In the genomic region with DNA sequence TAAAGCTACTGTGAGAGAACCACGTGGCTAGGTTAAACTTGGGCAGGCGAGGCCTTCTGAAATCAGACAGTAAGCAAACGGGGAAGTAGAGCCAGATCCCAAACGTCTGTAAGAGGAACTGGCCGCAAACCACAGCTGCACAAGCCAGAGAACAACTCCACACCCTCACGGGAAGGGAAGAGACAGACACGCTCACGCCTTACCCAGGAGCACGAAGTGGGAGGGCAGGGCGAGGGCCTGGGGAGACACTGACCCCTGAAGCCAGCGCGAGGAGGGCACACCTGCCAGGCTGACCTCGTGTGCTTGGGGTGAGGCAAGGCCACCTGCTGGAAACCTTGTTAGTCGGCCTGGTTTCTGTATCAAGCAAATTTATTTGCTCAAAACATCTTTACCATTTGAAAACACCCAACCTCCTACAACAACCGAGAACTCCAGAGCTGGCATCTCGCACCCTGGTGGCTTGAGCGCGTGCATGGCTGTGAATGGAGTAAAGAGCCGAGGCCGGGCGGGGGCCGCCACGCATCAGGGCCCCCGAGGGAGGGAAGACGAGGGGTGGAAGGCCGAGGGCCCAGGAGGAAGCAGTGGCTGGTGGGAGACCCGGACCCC, we compare ENCODE assay signal across 8 cellular contexts. TPM values are rescaled to one million over a fixed set of nuclear protein-coding genes. Genes with fewer than 3 reads are reported as not detected.
A peak's percentile ranks its signal among the peaks of the same experiment; 100 is the strongest.
DNase-seq lines count a peak whose midpoint lies in the region; ATAC-seq and TF ChIP-seq lines count a peak whose summit lies in the region.

No MANE protein-coding gene starts in this region.

- peak overlapping the region; percentile 84 to 96 for H3K27ac Mint-ChIP-seq in activated naive CD4-positive, alpha-beta T cell treated with anti-CD3 and anti-CD28 coated beads, Interleukin-2, amount 50 U/mL, for 72 hours
- no peak overlapping the region for H3K27ac Mint-ChIP-seq in mesothelial cell of epicardium

- DNase-seq in MM.1S (peak; percentile 53), lower lobe of right lung (peak; percentile 84), mesothelial cell of epicardium (ENCODE audit: low spot score in 2 of 2, unreplicated experiment in 2 of 2) (no peak), NCI-H69 (lab: John Stamatoyannopoulos, UW) (no peak), NCI-H345 (lab: John Stamatoyannopoulos, UW) (no peak)
- peak; percentile 33 to 68 for DNase-seq in activated naive CD4-positive, alpha-beta T cell treated with anti-CD3 and anti-CD28 coated beads, Interleukin-2, amount 50 U/mL, for 72 hours (ENCODE audit: low spot score in 2 of 2)

- no peaks in the 10 kb centered on the region for H3K4me1 Mint-ChIP-seq in mesothelial cell of epicardium

- no peaks in the 10 kb centered on the region for H3K9me3 Mint-ChIP-seq in activated naive CD4-positive, alpha-beta T cell treated with anti-CD3 and anti-CD28 coated beads, Interleukin-2, amount 50 U/mL, for 72 hours
- no peaks in the 10 kb centered on the region for H3K9me3 Mint-ChIP-seq in mesothelial cell of epicardium

- no peaks in the 10 kb centered on the region for H3K9me2 ChIP-seq in MM.1S (replicated peaks; ENCODE audit: insufficient read depth, low read length)

- H4K20me1 ChIP-seq in BLaER1 treated with 17β-estradiol and CSF1 and Interleukin-3, amounts not matched to agents 10 nM and 100 nM, result peaks cover 37 to 94% (median 87%) of the 10 kb centered on the region in 11 experiments
- H4K20me1 ChIP-seq in MM.1S (ENCODE audit: insufficient read depth, low read length), result 0 out of 2 replicates have a peak, but pooled peaks cover 7% of the 10 kb centered on the region

- intact Hi-C loops in lower lobe of right lung (cut with DNase I), result no loop called here

- TF ChIP-seq CTCF in MM.1S (IDR thresholded peaks at IDR 0.05; ENCODE audit: low read length), result peak; percentile 41
- no peak for TF ChIP-seq CTCF in lower lobe of right lung (IDR thresholded peaks at IDR 0.05)
- no peak for TF ChIP-seq CTCF in mesothelial cell of epicardium (IDR thresholded peaks at IDR 0.05; ENCODE audit: unreplicated experiment)

- ATAC-seq in activated naive CD4-positive, alpha-beta T cell treated with anti-CD3 and anti-CD28 coated beads, Interleukin-2, amount 50 U/mL, for 72 hours, result peak; percentile 17 to 45
- ATAC-seq in lower lobe of right lung (peak; percentile 50 to 63), GM21367 (IDR thresholded peaks at IDR 0.05; ENCODE audit: unreplicated experiment) (no peak)

- H2AFZ ChIP-seq in MM.1S (ENCODE audit: low read length), result no peak overlapping the region

- H3K79me2 ChIP-seq in MM.1S (ENCODE audit: low read length), result peaks cover 33% of the 10 kb centered on the region

- H3K27me3 Mint-ChIP-seq in mesothelial cell of epicardium (ENCODE audit: low read depth), result no peaks in the 10 kb centered on the region

- peak overlapping the region; percentile 78 to 93 (median 90) for H3K4me2 ChIP-seq in BLaER1 treated with 17β-estradiol and CSF1 and Interleukin-3, amounts not matched to agents 10 nM and 100 nM
- H3K4me2 ChIP-seq in MM.1S (ENCODE audit: low read depth, low read length), result no peak overlapping the region

- H3K4me3 ChIP-seq in BLaER1 treated with 17β-estradiol and CSF1 and Interleukin-3, amounts not matched to agents 10 nM and 100 nM, result peak overlapping the region in 9 of 10 experiments; percentile 2 to 44 (median 23); a peak in 8 of 20 replicates
- H3K4me3 ChIP-seq in MM.1S (ENCODE audit: low read length) (no peak overlapping the region), lower lobe of right lung (no peak overlapping the region)

- no peak overlapping the region for H3K4me3 Mint-ChIP-seq in mesothelial cell of epicardium

- no peaks in the 10 kb centered on the region for H3K9me3 ChIP-seq in BLaER1 treated with 17β-estradiol and CSF1 and Interleukin-3, amounts not matched to agents 10 nM and 100 nM (replicated peaks in 1 of 11)
- H3K9me3 ChIP-seq in MM.1S (replicated peaks; ENCODE audit: insufficient read depth, low read length) (no peaks in the 10 kb centered on the region), lower lobe of right lung (no peaks in the 10 kb centered on the region)

- H3K36me3 Mint-ChIP-seq in activated naive CD4-positive, alpha-beta T cell treated with anti-CD3 and anti-CD28 coated beads, Interleukin-2, amount 50 U/mL, for 72 hours, result peaks cover 0 to 9% of the 10 kb centered on the region in 2 donors
- peaks cover 5% of the 10 kb centered on the region for H3K36me3 Mint-ChIP-seq in mesothelial cell of epicardium

- H3K27me3 ChIP-seq in BLaER1 treated with 17β-estradiol and CSF1 and Interleukin-3, amounts not matched to agents 10 nM and 100 nM, result no peaks in the 10 kb centered on the region
- H3K27me3 ChIP-seq in MM.1S (replicated peaks; ENCODE audit: insufficient read depth, low read length), result no peaks in the 10 kb centered on the region
- no peaks in the 10 kb centered on the region for H3K27me3 ChIP-seq in lower lobe of right lung (ENCODE audit: low read depth)

- H3K36me3 ChIP-seq in BLaER1 treated with 17β-estradiol and CSF1 and Interleukin-3, amounts not matched to agents 10 nM and 100 nM, result peaks cover 78 to 91% (median 87%) of the 10 kb centered on the region in 11 experiments
- peaks cover 18% of the 10 kb centered on the region for H3K36me3 ChIP-seq in MM.1S (replicated peaks; ENCODE audit: insufficient read depth, low read length)
- peaks cover 96% of the 10 kb centered on the region for H3K36me3 ChIP-seq in lower lobe of right lung

- H3K4me1 ChIP-seq in BLaER1 treated with 17β-estradiol and CSF1 and Interleukin-3, amounts not matched to agents 10 nM and 100 nM, result peaks cover 42 to 97% (median 75%) of the 10 kb centered on the region in 10 experiments
- H3K4me1 ChIP-seq in MM.1S (ENCODE audit: low read length) (peaks cover 6% of the 10 kb centered on the region; the same call in 1 of the 2 replicates), lower lobe of right lung (peaks cover 28% of the 10 kb centered on the region)

- H3K27ac ChIP-seq in BLaER1 treated with 17β-estradiol and CSF1 and Interleukin-3, amounts not matched to agents 10 nM and 100 nM, result peak overlapping the region; percentile 72 to 86 (median 83)
- H3K27ac ChIP-seq in MM.1S (ENCODE audit: low read length) (peak overlapping the region; percentile 53; the same call in 1 of the 2 replicates), lower lobe of right lung (peak overlapping the region; percentile 74)

- peaks cover 48% of the 10 kb centered on the region for H3F3A ChIP-seq in MM.1S (ENCODE audit: insufficient read depth, low read length)

- peak overlapping the region; percentile 65 to 79 (median 73) for H3K9ac ChIP-seq in BLaER1 treated with 17β-estradiol and CSF1 and Interleukin-3, amounts not matched to agents 10 nM and 100 nM
- H3K9ac ChIP-seq in MM.1S (ENCODE audit: low read length), result no peak overlapping the region

RNA-seq across cellular contexts. Expression of gene POLR2E, which starts 7.3 kb away (rescaled TPM):
- total RNA-seq in activated naive CD4-positive, alpha-beta T cell treated with anti-CD3 and anti-CD28 coated beads, Interleukin-2, amount 50 U/mL, for 72 hours, result 100 to 1,000 TPM; 248 to 259 TPM
- total RNA-seq in lower lobe of right lung, result 158 TPM
- 137 to 145 TPM (median 143 TPM) in 3 replicates for total RNA-seq in mesothelial cell of epicardium

RNA-seq across cellular contexts. Expression of gene GPX4, which starts 15.9 kb away (rescaled TPM):
- 100 to 1,000 TPM; 154 to 316 TPM for total RNA-seq in activated naive CD4-positive, alpha-beta T cell treated with anti-CD3 and anti-CD28 coated beads, Interleukin-2, amount 50 U/mL, for 72 hours
- total RNA-seq in lower lobe of right lung (378 TPM), mesothelial cell of epicardium (190 to 208 TPM (median 201 TPM) in 3 replicates)

RNA-seq across cellular contexts. Expression of gene ARHGAP45, which starts 20.9 kb away (rescaled TPM):
- 100 to 1,000 TPM; 171 to 174 TPM for total RNA-seq in activated naive CD4-positive, alpha-beta T cell treated with anti-CD3 and anti-CD28 coated beads, Interleukin-2, amount 50 U/mL, for 72 hours
- 83.5 TPM for total RNA-seq in lower lobe of right lung
- total RNA-seq in mesothelial cell of epicardium, result 2.4 to 3.8 TPM (median 3.2 TPM) in 3 replicates

RNA-seq across cellular contexts. Expression of gene ABCA7, which starts 48.0 kb away (rescaled TPM):
- total RNA-seq in activated naive CD4-positive, alpha-beta T cell treated with anti-CD3 and anti-CD28 coated beads, Interleukin-2, amount 50 U/mL, for 72 hours, result 100 to 1,000 TPM in 1 of 2 donors, 10 to 100 TPM in 1; 17.8 to 105 TPM
- total RNA-seq in lower lobe of right lung (53.3 TPM), mesothelial cell of epicardium (18.0 to 22.5 TPM (median 20.1 TPM) in 3 replicates)

Comparison
In these comparisons a context has a peak if more than half of its experiments do, and no peak if none do; other contexts are left out.
1. H3K4me3 ChIP-seq: peak in BLaER1 treated with 17β-estradiol and CSF1 and Interleukin-3, amounts not matched to agents 10 nM and 100 nM (9 of 10); none in MM.1S (single experiment) and lower lobe of right lung (single experiment).
2. DNase-seq: peak in MM.1S (single experiment), activated naive CD4-positive, alpha-beta T cell treated with anti-CD3 and anti-CD28 coated beads, Interleukin-2, amount 50 U/mL, for 72 hours (2 of 2) and lower lobe of right lung (single experiment); none in mesothelial cell of epicardium (0 of 2), NCI-H69 (single experiment) and NCI-H345 (single experiment).
3. RNA of gene ARHGAP45, which starts 20.9 kb away (total RNA-seq): 171 to 174 TPM in activated naive CD4-positive, alpha-beta T cell treated with anti-CD3 and anti-CD28 coated beads, Interleukin-2, amount 50 U/mL, for 72 hours and 83.5 TPM in lower lobe of right lung (single experiment); 2.4 to 3.8 TPM in mesothelial cell of epicardium; every median in the first group is over 10 times any median in the second.
4. Peak in every context shown above with its lines, with median percentiles within 50 percentile points of each other: H3K27ac ChIP-seq.